Comparison of ENCODE assay signal across 16 cellular contexts in genomic region chr17:82112181-82112865, GRCh38.
"Had no signal": no experiment of that assay in that cellular context is flagged by ENCODE, and none has a peak within 500 bp of the region (broad histone marks: within the 10 kb centered on the region; RNA-seq: fewer than 3 reads in every experiment).

No MANE protein-coding gene starts in this region.

- H3K36me3 ChIP-seq: vagina had no signal

- ATAC-seq: activated CD4-positive, alpha-beta T cell treated with anti-CD3 and anti-CD28 coated beads for 36 hours; activated CD8-positive, alpha-beta T cell treated with anti-CD3 and anti-CD28 coated beads for 36 hours; activated T-cell treated with anti-CD3 and anti-CD28 coated beads, Interleukin-2, amount 50 U/mL, for 4 hours; T-cell had no signal

- DNase-seq: activated CD4-positive, alpha-beta T cell treated with anti-CD3 and anti-CD28 coated beads for 36 hours; activated CD8-positive, alpha-beta T cell treated with anti-CD3 and anti-CD28 coated beads for 36 hours; activated effector memory CD4-positive, alpha-beta T cell treated with Interleukin-2 at 50 U/mL for 16 hours; activated naive CD8-positive, alpha-beta T cell treated with anti-CD3 and anti-CD28 coated beads, Interleukin-2, amount 10 ng/mL, durations not matched to agents 7 days and 5 days; activated T-cell treated with anti-CD3 and anti-CD28 coated beads, Interleukin-2, amount 50 U/mL, for 4 hours; aorta; cerebellar nuclear complex; effector CD8-positive, alpha-beta T cell; esophagus squamous epithelium; islet precursor cell; nephron progenitor cell; stimulated activated CD4-positive, alpha-beta T cell treated with anti-CD3 and anti-CD28 coated beads, Interleukin-1b, Interleukin-23, amount 100 ng/mL, for 48 hours; T-cell; tibial artery had no signal

- H3K9me3 ChIP-seq: esophagus squamous epithelium, tibial artery, vagina had no signal

- H3K27me3 ChIP-seq: esophagus squamous epithelium, hepatocyte, tibial artery, vagina had no signal

- H3K4me3 ChIP-seq: esophagus squamous epithelium, hepatocyte, tibial artery, vagina had no signal

- H3K27ac ChIP-seq: esophagus squamous epithelium, hepatocyte, tibial artery, vagina had no signal
